Comparison of ENCODE assay signal across 12 cellular contexts in genomic region chr10:100083623-100084022, GRCh38. TPM values are rescaled to one million over a fixed set of nuclear protein-coding genes. Genes with fewer than 3 reads are reported as not detected.
"Had no signal": no experiment of that assay in that cellular context is flagged by ENCODE, and none has a peak within 500 bp of the region (broad histone marks: within the 10 kb centered on the region; RNA-seq: fewer than 3 reads in every experiment).

No MANE protein-coding gene starts in this region.

- H3K36me3 ChIP-seq: HAP-1 had no signal

- H3K4me2 ChIP-seq: GM23338 had no signal

- H3K9me3 ChIP-seq: HAP-1 had no signal

- FAIRE-seq: H1, H54 had no signal

- ATAC-seq: GM23338, HCT116 had no signal

- DNase-seq: GM23248, GOT3, H7, H9, HCEC 1CT, HFFc6 had no signal

- H3K4me1 ChIP-seq: HAP-1 had no signal

- H2AFZ ChIP-seq: GM23248, GM23338 had no signal

- H3K4me3 ChIP-seq: GM23248, GM23338, HAP-1 had no signal

- H3K27ac ChIP-seq: GM23248 had no signal

- H3K9ac ChIP-seq: GM23248 had no signal

RNA-seq across cellular contexts. Expression of gene CPN1, which starts 2.0 kb away (rescaled TPM):
- total RNA-seq: GM23248, GM23338, H4, H7, H9, HFFc6 had no signal
- polyA plus RNA-seq: GM23248 had no signal
